Comparison of ENCODE assay signal across 8 cellular contexts in the genomic region with DNA sequence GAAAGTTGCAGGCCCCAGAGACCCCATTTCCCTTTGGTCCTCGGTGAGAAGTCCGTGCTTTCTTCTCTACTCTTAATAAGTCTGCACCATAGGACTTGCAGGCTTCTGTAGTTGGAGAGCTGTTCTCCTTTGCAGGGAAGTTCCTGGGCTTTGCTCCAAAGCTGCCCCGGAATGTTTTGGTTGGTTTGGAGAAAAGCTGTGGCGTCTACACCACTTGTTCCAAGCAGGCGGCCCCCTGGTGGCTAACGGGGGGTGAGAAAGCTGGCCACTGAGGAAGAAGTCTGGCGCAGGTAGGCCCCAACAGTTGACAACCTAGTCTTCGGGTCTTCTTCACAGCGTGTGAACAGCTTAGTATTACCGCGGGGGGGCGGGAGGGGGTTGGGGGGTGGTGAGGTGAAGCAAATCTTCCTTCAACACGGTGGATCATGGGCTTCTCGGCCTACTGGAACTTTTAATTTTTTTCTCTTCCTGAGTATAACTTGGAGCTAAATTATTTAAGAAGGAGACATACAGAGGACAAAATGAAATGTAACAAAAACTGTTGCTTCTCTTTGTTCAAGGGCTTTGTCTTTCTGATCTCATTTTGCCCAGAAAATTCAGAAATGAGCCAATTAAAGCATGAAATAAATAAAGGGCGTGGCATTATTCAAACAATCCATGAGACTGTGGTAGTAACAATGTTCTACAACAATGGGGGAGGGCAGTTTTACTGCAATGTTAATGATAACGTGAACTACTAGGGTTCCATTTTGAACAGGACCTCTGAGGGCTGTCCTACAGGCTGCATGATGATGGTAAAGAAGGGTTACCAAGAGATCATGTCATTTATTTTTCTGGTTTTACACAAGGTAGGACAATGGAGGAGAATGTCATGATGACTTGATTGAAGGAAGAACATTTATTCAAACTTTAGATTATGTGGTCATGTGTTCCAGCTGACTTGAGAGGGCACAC. TPM values are rescaled to one million over a fixed set of nuclear protein-coding genes. Genes with fewer than 3 reads are reported as not detected.
DNase-seq lines count a peak whose midpoint lies in the region; ATAC-seq, FAIRE-seq and TF ChIP-seq lines count a peak whose summit lies in the region.

No MANE protein-coding gene starts in this region.

- no peaks in the 10 kb centered on the region for H3K36me3 Mint-ChIP-seq in chondrocyte (ENCODE audit: low read depth)

- no peaks in the 10 kb centered on the region for H3K4me1 ChIP-seq in BE2C
- peaks cover 13% of the 10 kb centered on the region for H3K4me1 ChIP-seq in lower lobe of right lung

- ATAC-seq in lower lobe of right lung (peak; percentile 3 to 11), GM21447 (IDR thresholded peaks at IDR 0.05; ENCODE audit: unreplicated experiment) (no peak)

- no peaks in the 10 kb centered on the region for H3K9me3 Mint-ChIP-seq in chondrocyte (ENCODE audit: low read depth)

- DNase-seq in BE2C (peak; percentile 38), chondrocyte (ENCODE audit: low spot score) (peak; percentile 77), lower lobe of right lung (peak; percentile 73), NCI-H128 (lab: John Stamatoyannopoulos, UW; ENCODE audit: unreplicated experiment) (no peak), SIG-M5 treated with dmso at 0.1 percent for 504 hours (lab: John Stamatoyannopoulos, UW; ENCODE audit: unreplicated experiment) (no peak), GM12892 (ENCODE audit: insufficient read length) (no peak)

- intact Hi-C loops in lower lobe of right lung (cut with DNase I): no loop called here

- no peak for FAIRE-seq in GM12892 (lab: Jason Lieb, UNC)

- H3K9me3 ChIP-seq in BE2C (no peaks in the 10 kb centered on the region), lower lobe of right lung (no peaks in the 10 kb centered on the region)

- H3K36me3 ChIP-seq in BE2C: no peaks in the 10 kb centered on the region
- H3K36me3 ChIP-seq in lower lobe of right lung: no peaks in the 10 kb centered on the region

- peaks cover 7% of the 10 kb centered on the region for H3K27me3 Mint-ChIP-seq in chondrocyte (ENCODE audit: low read depth)

- H3K27me3 ChIP-seq in BE2C (peaks cover 28% of the 10 kb centered on the region), lower lobe of right lung (ENCODE audit: low read depth) (no peaks in the 10 kb centered on the region)

- H3K4me1 Mint-ChIP-seq in chondrocyte (ENCODE audit: low read depth): peaks cover 19% of the 10 kb centered on the region

- peak; percentile 39 for TF ChIP-seq CTCF in BE2C (IDR thresholded peaks at IDR 0.05; ENCODE audit: low read depth, low read length)
- peak; percentile 21; the same call in 1 of the 2 replicates for TF ChIP-seq CTCF in LNCAP (IDR thresholded peaks at IDR 0.05)
- TF ChIP-seq CTCF in chondrocyte (IDR thresholded peaks at IDR 0.05): peak; percentile 77
- peak; percentile 51 for TF ChIP-seq CTCF in lower lobe of right lung (IDR thresholded peaks at IDR 0.05)

- peak overlapping the region; percentile 19 for H3K27ac ChIP-seq in lower lobe of right lung

- no peak overlapping the region for H3K4me3 ChIP-seq in BE2C (ENCODE audit: low read depth, low read length)
- no peak overlapping the region for H3K4me3 ChIP-seq in lower lobe of right lung

- no peak for TF ChIP-seq POLR2A in GM12892 (IDR thresholded peaks at IDR 0.05; ENCODE audit: low read depth, low read length)

- no peak overlapping the region for H3K27ac Mint-ChIP-seq in chondrocyte (ENCODE audit: unreplicated experiment)

- H3K4me3 Mint-ChIP-seq in chondrocyte (ENCODE audit: unreplicated experiment): no peak overlapping the region

RNA-seq across cellular contexts. Expression of a gene that starts 2.2 kb away (rescaled TPM):
- polyA plus RNA-seq in BE2C (2012; ENCODE audit: insufficient read depth, insufficient read length, low read depth): not detected
- total RNA-seq in chondrocyte: 3.1 to 3.8 TPM (median 3.5 TPM) in 3 replicates
- total RNA-seq in lower lobe of right lung: 14.6 TPM
- not detected for polyA plus RNA-seq in GM12892 (2012; ENCODE audit: missing spikeins)

Comparison
In these comparisons a context has a peak if more than half of its experiments do, and no peak if none do; other contexts are left out.
1. DNase-seq: peak in BE2C (single experiment), chondrocyte (single experiment) and lower lobe of right lung (single experiment); none in NCI-H128 (single experiment), SIG-M5 treated with dmso at 0.1 percent for 504 hours (single experiment) and GM12892 (single experiment).
2. CTCF ChIP-seq: peak in every context shown above with its lines; median percentile 77 in chondrocyte; 51 in lower lobe of right lung; 39 in BE2C; 21 in LNCAP.